Comparison of ENCODE assay signal across 8 cellular contexts in genomic region chr12:121711237-121711924, GRCh38. TPM values are rescaled to one million over a fixed set of nuclear protein-coding genes. Genes with fewer than 3 reads are reported as not detected.
DNase-seq lines count a peak whose midpoint lies in the region; ATAC-seq and TF ChIP-seq lines count a peak whose summit lies in the region.
"Not testable (repeated sequence)": the region's sequence is repeated elsewhere in the genome, so short reads cannot be mapped to it uniquely, and the experiment has no call there.

No MANE protein-coding gene starts in this region.

- H3K36me3 ChIP-seq in CD4-positive, alpha-beta memory T cell (ENCODE audit: insufficient read depth, low read length); fibroblast of lung (ENCODE audit: control insufficient read depth, insufficient read depth, low read length); right lobe of liver; prostate gland; tibial artery: not testable (repeated sequence)

- TF ChIP-seq CTCF in LNCaP clone FGC (IDR thresholded peaks at IDR 0.05; ENCODE audit: control insufficient read depth, extremely low read depth, insufficient read depth); VCaP (conservative IDR thresholded peaks at IDR 0.05); astrocyte of the cerebellum (IDR thresholded peaks at IDR 0.05; ENCODE audit: low read depth, low read length, missing control alignments); fibroblast of lung (conservative IDR thresholded peaks at IDR 0.05 in 1 of 2, IDR thresholded peaks at IDR 0.05 in 1 of 2; ENCODE audit: low read depth in 1 of 2, low read length in 2 of 2); right lobe of liver (IDR thresholded peaks at IDR 0.05); prostate gland (IDR thresholded peaks at IDR 0.05); tibial artery (IDR thresholded peaks at IDR 0.05): not testable (repeated sequence)

- H3K9ac ChIP-seq in fibroblast of lung (ENCODE audit: insufficient read depth, low read length), result not testable (repeated sequence)

- not testable (repeated sequence) for H4K20me1 ChIP-seq in fibroblast of lung (ENCODE audit: control insufficient read depth, extremely low read depth, insufficient read depth, low read length)

- peak overlapping the region; percentile 85 to 97 (median 95) for H3K27ac Mint-ChIP-seq in CD4-positive, alpha-beta memory T cell

- peak in 4 of 5 donors; percentile 21 to 60 (median 34) for DNase-seq in CD4-positive, alpha-beta memory T cell
- DNase-seq in LNCaP clone FGC (ENCODE audit: low read depth); astrocyte of the cerebellum (ENCODE audit: low read depth); prostate gland (ENCODE audit: low spot score); tibial artery: not testable (repeated sequence)
- DNase-seq in fibroblast of lung (ENCODE audit: low read depth in 2 of 2) (peak in 1 of 2 donors; percentile 47), right lobe of liver (peak in 1 of 3 donors; percentile 33)

- H3K4me3 ChIP-seq in CD4-positive, alpha-beta memory T cell (ENCODE audit: low read length in 2 of 2), result peak overlapping the region; percentile 57 to 93
- H3K4me3 ChIP-seq in LNCaP clone FGC (ENCODE audit: low read depth, low read length), result peak overlapping the region; percentile 98
- H3K4me3 ChIP-seq in astrocyte of the cerebellum (ENCODE audit: low read depth, low read length), result peak overlapping the region; percentile 91
- H3K4me3 ChIP-seq in fibroblast of lung (replicated peaks in 1 of 4; ENCODE audit: control extremely low read depth in 1 of 4, insufficient read depth in 1 of 4, low read depth in 3 of 4, low read length in 4 of 4), result peak overlapping the region in 3 of 4 experiments; percentile 72 to 87 (median 79)
- peak overlapping the region; percentile 82 to 98 (median 92) for H3K4me3 ChIP-seq in right lobe of liver
- peak overlapping the region; percentile 80 to 97 for H3K4me3 ChIP-seq in prostate gland
- peak overlapping the region; percentile 69 to 98 for H3K4me3 ChIP-seq in tibial artery

- intact Hi-C loops in CD4-positive, alpha-beta memory T cell (cut with micrococcal nuclease), result loop anchor here (5.0 kb wide), 1 partner anchor 81 kb away; the partner anchor contains the start of gene RHOF
- intact Hi-C loops in right lobe of liver (cut with DNase I); prostate gland (cut with DNase I): not testable (repeated sequence)
- intact Hi-C loops in tibial artery (cut with DNase I; ENCODE audit: low total_unique reads), result loop anchor here (5.0 kb wide), 1 partner anchor 41 kb away; no protein-coding TSS in a partner anchor

- H3K4me1 Mint-ChIP-seq in CD4-positive, alpha-beta memory T cell, result peaks cover 7 to 26% (median 17%) of the 10 kb centered on the region in 4 donors

- H3K36me3 Mint-ChIP-seq in CD4-positive, alpha-beta memory T cell, result not testable (repeated sequence)

- peak in 3 of 4 donors; percentile 5 to 56 (median 42) for ATAC-seq in right lobe of liver

- peak overlapping the region; percentile 98 for H3K4me2 ChIP-seq in fibroblast of lung (ENCODE audit: extremely low read depth, insufficient read depth, low read length)

- not testable (repeated sequence) for H3K27me3 Mint-ChIP-seq in CD4-positive, alpha-beta memory T cell

- in situ Hi-C loops in astrocyte of the cerebellum (cut with HindIII; ENCODE audit: low sequenced_read_pairs), result not testable (repeated sequence)

- not testable (repeated sequence) for TF ChIP-seq POLR2A in right lobe of liver (IDR thresholded peaks at IDR 0.05); prostate gland (IDR thresholded peaks at IDR 0.05)

- peak overlapping the region; percentile 91 to 98 (median 96) for H3K4me3 Mint-ChIP-seq in CD4-positive, alpha-beta memory T cell

- H3K79me2 ChIP-seq in fibroblast of lung (ENCODE audit: control insufficient read depth, insufficient read depth, low read length), result not testable (repeated sequence)

- H3K27me3 ChIP-seq in CD4-positive, alpha-beta memory T cell (ENCODE audit: insufficient read depth, low read length); fibroblast of lung (ENCODE audit: control insufficient read depth, insufficient read depth, low read length); right lobe of liver; prostate gland (replicated peaks; ENCODE audit: insufficient read depth); tibial artery: not testable (repeated sequence)

- H3K9me3 ChIP-seq in CD4-positive, alpha-beta memory T cell (ENCODE audit: control insufficient read depth in 1 of 2, low read length in 2 of 2); fibroblast of lung (ENCODE audit: control insufficient read depth, insufficient read depth, low read depth, low read length); right lobe of liver; prostate gland; tibial artery: not testable (repeated sequence)

- WGBS in right lobe of liver (ENCODE audit: insufficient coverage, low coverage, low lambda C conversion rate, missing lambda C conversion rate), result 29% methylated on average over 14 of the region's 20 CpGs
- 76% methylated on average over 20 of the region's 20 CpGs for WGBS in prostate gland

- CTCF ChIA-PET in CD4-positive, alpha-beta memory T cell (lab: Charles Lee; ENCODE audit: partially characterized antibody), result interaction anchor here (0.9 to 3.5 kb wide), 9 partner anchors 15 to 395 kb away, joined by 3 to 28 read pairs (median 4); partner anchors contain the start of genes CFAP251 and RHOF

- peaks cover 16% of the 10 kb centered on the region for H3K4me1 ChIP-seq in CD4-positive, alpha-beta memory T cell (ENCODE audit: insufficient read depth, low read length)
- not testable (repeated sequence) for H3K4me1 ChIP-seq in fibroblast of lung (ENCODE audit: control insufficient read depth, extremely low read depth, insufficient read depth, low read length); prostate gland (replicated peaks)
- H3K4me1 ChIP-seq in right lobe of liver (peaks cover 0 to 18% (median 1%) of the 10 kb centered on the region in 4 donors), tibial artery (peaks cover 0 to 19% (median 16%) of the 10 kb centered on the region in 4 donors)

- H3K27ac ChIP-seq in CD4-positive, alpha-beta memory T cell (ENCODE audit: low read depth, low read length), result not testable (repeated sequence)
- H3K27ac ChIP-seq in VCaP (peak overlapping the region; percentile 76), fibroblast of lung (ENCODE audit: insufficient read depth, low read length) (peak overlapping the region; percentile 86), right lobe of liver (peak overlapping the region; percentile 84 to 87 (median 86)), prostate gland (peak overlapping the region in 1 of 2 donors; percentile 82), tibial artery (peak overlapping the region in 1 of 2 donors; percentile 76)

- POLR2A ChIA-PET in CD4-positive, alpha-beta memory T cell (lab: Charles Lee; ENCODE audit: partially characterized antibody), result interaction anchor here (0.7 to 4.4 kb wide), 14 partner anchors 9 to 133 kb away, joined by 3 to 29 read pairs (median 5); partner anchors contain the start of genes ORAI1, RHOF and SETD1B

- H3K9me3 Mint-ChIP-seq in CD4-positive, alpha-beta memory T cell, result not testable (repeated sequence)

- not testable (repeated sequence) for H2AFZ ChIP-seq in fibroblast of lung (ENCODE audit: low read length)

RNA-seq across cellular contexts. Expression of gene TMEM120B, which starts 1.2 kb away (rescaled TPM):
- 10 to 100 TPM; 11.3 to 12.8 TPM for total RNA-seq in CD4-positive, alpha-beta memory T cell
- polyA plus RNA-seq in CD4-positive, alpha-beta memory T cell, result 1 to 10 TPM; 3.3 to 3.5 TPM
- total RNA-seq in fibroblast of lung (6.2 and 8.6 TPM in 2 replicates), right lobe of liver (1 to 10 TPM; 3.3 to 6.4 (median 4.7) TPM), prostate gland (10 to 100 TPM in 1 of 2 donors, 1 to 10 TPM in 1; 9.5 to 12.2 TPM)
- 8.6 and 10.6 TPM in 2 replicates for polyA plus RNA-seq in fibroblast of lung
- 7.7 and 8.6 TPM in 2 replicates for polyA plus RNA-seq in fibroblast of lung (2012)
- 33.3 and 83.8 TPM in 2 replicates for polyA minus RNA-seq in fibroblast of lung (ENCODE audit: low replicate concordance)

RNA-seq across cellular contexts. Expression of gene MORN3, which starts 41.9 kb away (rescaled TPM):
- total RNA-seq in CD4-positive, alpha-beta memory T cell, result 10 to 100 TPM; 14.1 to 17.3 TPM
- 1 to 10 TPM; 6.3 to 6.7 TPM for polyA plus RNA-seq in CD4-positive, alpha-beta memory T cell
- total RNA-seq in fibroblast of lung (0.77 and 0.83 TPM in 2 replicates), right lobe of liver (under 1 TPM in 1 of 6 experiments, not detected in 5; 0.09 TPM), prostate gland (1 to 10 TPM in 1 of 2 donors, not detected in 1; 1.5 TPM)
- 0.23 and 0.61 TPM in 2 replicates for polyA plus RNA-seq in fibroblast of lung
- polyA plus RNA-seq in fibroblast of lung (2012), result 0.37 and 1.2 TPM in 2 replicates
- polyA minus RNA-seq in fibroblast of lung (ENCODE audit: low replicate concordance), result not detected in 2 replicates
